ENCODE assay signal across 1 cellular context in genomic region chr12:24937553-24938244, GRCh38.
TF ChIP-seq lines count a peak whose summit lies in the region.

No MANE protein-coding gene starts in this region.

TF ChIP-seq in HEK293, 187 proteins besides CTCF, POLR2A, EP300 and RAD21 (continued from another document and continues in another):
- no peak for TF ChIP-seq ZNF433 (tag by site-specific recombination; IDR thresholded peaks at IDR 0.05; ENCODE audit: low read depth)
- peak; percentile 85 for TF ChIP-seq ZNF362 (tag by site-specific recombination; IDR thresholded peaks at IDR 0.05)
- TF ChIP-seq BCL6B (tag by site-specific recombination; IDR thresholded peaks at IDR 0.05), result no peak
- TF ChIP-seq, protein P1, sequence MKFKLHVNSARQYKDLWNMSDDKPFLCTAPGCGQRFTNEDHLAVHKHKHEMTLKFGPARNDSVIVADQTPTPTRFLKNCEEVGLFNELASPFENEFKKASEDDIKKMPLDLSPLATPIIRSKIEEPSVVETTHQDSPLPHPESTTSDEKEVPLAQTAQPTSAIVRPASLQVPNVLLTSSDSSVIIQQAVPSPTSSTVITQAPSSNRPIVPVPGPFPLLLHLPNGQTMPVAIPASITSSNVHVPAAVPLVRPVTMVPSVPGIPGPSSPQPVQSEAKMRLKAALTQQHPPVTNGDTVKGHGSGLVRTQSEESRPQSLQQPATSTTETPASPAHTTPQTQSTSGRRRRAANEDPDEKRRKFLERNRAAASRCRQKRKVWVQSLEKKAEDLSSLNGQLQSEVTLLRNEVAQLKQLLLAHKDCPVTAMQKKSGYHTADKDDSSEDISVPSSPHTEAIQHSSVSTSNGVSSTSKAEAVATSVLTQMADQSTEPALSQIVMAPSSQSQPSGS (tag by site-specific recombination; IDR thresholded peaks at IDR 0.05; ENCODE audit: low read depth), result no peak
- no peak for TF ChIP-seq ZNF473 (tag by site-specific recombination; IDR thresholded peaks at IDR 0.05)
- TF ChIP-seq ZNF580 (tag by site-specific recombination; IDR thresholded peaks at IDR 0.05), result no peak
- peak; percentile 41; the same call in 1 of the 2 replicates for TF ChIP-seq MZF1 (tag by site-specific recombination; IDR thresholded peaks at IDR 0.05; ENCODE audit: borderline replicate concordance)
- TF ChIP-seq ZNF416 (tag by site-specific recombination; IDR thresholded peaks at IDR 0.05), result no peak
- TF ChIP-seq, protein P2, sequence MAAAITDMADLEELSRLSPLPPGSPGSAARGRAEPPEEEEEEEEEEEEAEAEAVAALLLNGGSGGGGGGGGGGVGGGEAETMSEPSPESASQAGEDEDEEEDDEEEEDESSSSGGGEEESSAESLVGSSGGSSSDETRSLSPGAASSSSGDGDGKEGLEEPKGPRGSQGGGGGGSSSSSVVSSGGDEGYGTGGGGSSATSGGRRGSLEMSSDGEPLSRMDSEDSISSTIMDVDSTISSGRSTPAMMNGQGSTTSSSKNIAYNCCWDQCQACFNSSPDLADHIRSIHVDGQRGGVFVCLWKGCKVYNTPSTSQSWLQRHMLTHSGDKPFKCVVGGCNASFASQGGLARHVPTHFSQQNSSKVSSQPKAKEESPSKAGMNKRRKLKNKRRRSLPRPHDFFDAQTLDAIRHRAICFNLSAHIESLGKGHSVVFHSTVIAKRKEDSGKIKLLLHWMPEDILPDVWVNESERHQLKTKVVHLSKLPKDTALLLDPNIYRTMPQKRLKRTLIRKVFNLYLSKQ (tag by site-specific recombination; IDR thresholded peaks at IDR 0.05; ENCODE audit: borderline replicate concordance), result no peak
- TF ChIP-seq ZNF169 (tag by site-specific recombination; IDR thresholded peaks at IDR 0.05), result no peak
- TF ChIP-seq ZSCAN5A (tag by site-specific recombination; IDR thresholded peaks at IDR 0.05), result no peak
- peak; percentile 15; the same call in 1 of the 2 replicates for TF ChIP-seq PRDM6 (tag by site-specific recombination; IDR thresholded peaks at IDR 0.05)
- 0 out of 2 replicates have a peak, but pooled peaks have one; percentile 21 for TF ChIP-seq INSM2 (tag by site-specific recombination; IDR thresholded peaks at IDR 0.05)
- TF ChIP-seq ZNF510 (tag by site-specific recombination; IDR thresholded peaks at IDR 0.05; ENCODE audit: insufficient replicate concordance), result no peak
- no peak for TF ChIP-seq ZBTB48 (tag by site-specific recombination; IDR thresholded peaks at IDR 0.05)
- TF ChIP-seq TRIM28 (IDR thresholded peaks at IDR 0.05; ENCODE audit: borderline replicate concordance, low read length), result no peak
- 0 out of 2 replicates have a peak, but pooled peaks have one; percentile 20 for TF ChIP-seq ZIC2 (tag by site-specific recombination; IDR thresholded peaks at IDR 0.05)
- no peak for TF ChIP-seq KLF16 (tag by site-specific recombination; IDR thresholded peaks at IDR 0.05)
- no peak for TF ChIP-seq ZNF302 (tag by site-specific recombination; IDR thresholded peaks at IDR 0.05; ENCODE audit: low read depth)
- TF ChIP-seq ZNF514 (tag by site-specific recombination; IDR thresholded peaks at IDR 0.05), result no peak
- no peak for TF ChIP-seq REPIN1 (tag by site-specific recombination; IDR thresholded peaks at IDR 0.05; ENCODE audit: low read depth)
- TF ChIP-seq SCRT1 (tag by site-specific recombination; IDR thresholded peaks at IDR 0.05; ENCODE audit: borderline replicate concordance), result no peak
- no peak for TF ChIP-seq ZNF776 (tag by site-specific recombination; IDR thresholded peaks at IDR 0.05; ENCODE audit: borderline replicate concordance)
- TF ChIP-seq ZNF843 (tag by site-specific recombination; IDR thresholded peaks at IDR 0.05), result no peak
- TF ChIP-seq ZNF610 (tag by site-specific recombination; IDR thresholded peaks at IDR 0.05; ENCODE audit: borderline replicate concordance), result no peak
- no peak for TF ChIP-seq HOXD13 (CRISPR knock-in tag; IDR thresholded peaks at IDR 0.05; ENCODE audit: borderline replicate concordance)
- TF ChIP-seq ZFP37 (tag by site-specific recombination; IDR thresholded peaks at IDR 0.05), result no peak
- TF ChIP-seq OVOL3 (tag by site-specific recombination; IDR thresholded peaks at IDR 0.05), result no peak
- TF ChIP-seq SP3 (tag by site-specific recombination; IDR thresholded peaks at IDR 0.05), result no peak
- TF ChIP-seq ZNF558 (tag by site-specific recombination; IDR thresholded peaks at IDR 0.05), result no peak
- TF ChIP-seq MYNN (tag by site-specific recombination; IDR thresholded peaks at IDR 0.05; ENCODE audit: borderline replicate concordance), result no peak
- peak; percentile 27; the same call in 1 of the 2 replicates for TF ChIP-seq KLF8 (tag by site-specific recombination; IDR thresholded peaks at IDR 0.05)
- no peak for TF ChIP-seq ZNF529 (tag by site-specific recombination; IDR thresholded peaks at IDR 0.05; ENCODE audit: insufficient replicate concordance)
- no peak for TF ChIP-seq ZNF596 (tag by site-specific recombination; IDR thresholded peaks at IDR 0.05)
- TF ChIP-seq GLIS1 (tag by site-specific recombination; IDR thresholded peaks at IDR 0.05), result peak; percentile 87
- no peak for TF ChIP-seq ZNF2 (tag by site-specific recombination; IDR thresholded peaks at IDR 0.05)
- no peak for TF ChIP-seq ZNF48 (tag by site-specific recombination; IDR thresholded peaks at IDR 0.05)
- TF ChIP-seq ZFHX2 (tag by site-specific recombination; conservative IDR thresholded peaks at IDR 0.05), result no peak
- TF ChIP-seq ZNF747 (tag by site-specific recombination; IDR thresholded peaks at IDR 0.05), result no peak
- no peak for TF ChIP-seq YY1 (tag by site-specific recombination; IDR thresholded peaks at IDR 0.05)
- TF ChIP-seq ZFP69B (tag by site-specific recombination; IDR thresholded peaks at IDR 0.05), result no peak
- 0 out of 2 replicates have a peak, but pooled peaks have one; percentile 17 for TF ChIP-seq IKZF3 (tag by site-specific recombination; IDR thresholded peaks at IDR 0.05)
- TF ChIP-seq ZNF654 (tag by site-specific recombination; IDR thresholded peaks at IDR 0.05; ENCODE audit: low read depth), result no peak
- TF ChIP-seq ZNF23 (tag by site-specific recombination; IDR thresholded peaks at IDR 0.05; ENCODE audit: borderline replicate concordance), result no peak
- no peak for TF ChIP-seq ZNF549 (tag by site-specific recombination; IDR thresholded peaks at IDR 0.05)
- TF ChIP-seq ZNF623 (tag by site-specific recombination; IDR thresholded peaks at IDR 0.05), result no peak
- no peak for TF ChIP-seq ZNF664 (tag by site-specific recombination; IDR thresholded peaks at IDR 0.05)
- TF ChIP-seq, protein P3, sequence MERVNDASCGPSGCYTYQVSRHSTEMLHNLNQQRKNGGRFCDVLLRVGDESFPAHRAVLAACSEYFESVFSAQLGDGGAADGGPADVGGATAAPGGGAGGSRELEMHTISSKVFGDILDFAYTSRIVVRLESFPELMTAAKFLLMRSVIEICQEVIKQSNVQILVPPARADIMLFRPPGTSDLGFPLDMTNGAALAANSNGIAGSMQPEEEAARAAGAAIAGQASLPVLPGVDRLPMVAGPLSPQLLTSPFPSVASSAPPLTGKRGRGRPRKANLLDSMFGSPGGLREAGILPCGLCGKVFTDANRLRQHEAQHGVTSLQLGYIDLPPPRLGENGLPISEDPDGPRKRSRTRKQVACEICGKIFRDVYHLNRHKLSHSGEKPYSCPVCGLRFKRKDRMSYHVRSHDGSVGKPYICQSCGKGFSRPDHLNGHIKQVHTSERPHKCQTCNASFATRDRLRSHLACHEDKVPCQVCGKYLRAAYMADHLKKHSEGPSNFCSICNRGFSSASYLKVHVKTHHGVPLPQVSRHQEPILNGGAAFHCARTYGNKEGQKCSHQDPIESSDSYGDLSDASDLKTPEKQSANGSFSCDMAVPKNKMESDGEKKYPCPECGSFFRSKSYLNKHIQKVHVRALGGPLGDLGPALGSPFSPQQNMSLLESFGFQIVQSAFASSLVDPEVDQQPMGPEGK (tag by site-specific recombination; IDR thresholded peaks at IDR 0.05), result peak; percentile 20; the same call in 1 of the 2 replicates
- no peak for TF ChIP-seq ZNF184 (tag by site-specific recombination; IDR thresholded peaks at IDR 0.05)
- TF ChIP-seq ZNF202 (tag by site-specific recombination; IDR thresholded peaks at IDR 0.05; ENCODE audit: borderline replicate concordance), result no peak
- TF ChIP-seq ZNF37A (tag by site-specific recombination; IDR thresholded peaks at IDR 0.05), result no peak
- no peak for TF ChIP-seq ZBTB11 (tag by site-specific recombination; conservative IDR thresholded peaks at IDR 0.05; ENCODE audit: low read depth)
- TF ChIP-seq ZNF670 (tag by site-specific recombination; IDR thresholded peaks at IDR 0.05; ENCODE audit: low read depth), result no peak
